35 cellular contexts compared by ENCODE assay signal in genomic region chr20:12095224-12095623, GRCh38.
"Had no signal": no experiment of that assay in that cellular context is flagged by ENCODE, and none has a peak within 500 bp of the region (broad histone marks: within the 10 kb centered on the region; RNA-seq: fewer than 3 reads in every experiment).

No MANE protein-coding gene starts in this region.

- H3K4me1 Mint-ChIP-seq: activated naive CD4-positive, alpha-beta T cell treated with anti-CD3 and anti-CD28 coated beads, Interleukin-2, amount 10 ng/mL, durations not matched to agents 7 days and 5 days; activated naive CD4-positive, alpha-beta T cell treated with anti-CD3 and anti-CD28 coated beads, Interleukin-2, amount 50 U/mL, for 24 hours; activated naive CD8-positive, alpha-beta T cell treated with anti-CD3 and anti-CD28 coated beads for 36 hours; activated naive CD8-positive, alpha-beta T cell treated with anti-CD3 and anti-CD28 coated beads, Interleukin-2, amount 10 ng/mL, durations not matched to agents 7 days and 5 days; activated naive CD8-positive, alpha-beta T cell treated with anti-CD3 and anti-CD28 coated beads, Interleukin-2, amount 50 U/mL, for 24 hours; activated T-helper 17 cell treated with anti-CD3 and anti-CD28 coated beads, Interleukin-2, amount 50 U/mL, for 72 hours; central memory CD8-positive, alpha-beta T cell had no signal

- H3K27me3 ChIP-seq: adrenal gland, ascending aorta, body of pancreas, brain microvascular endothelial cell, breast epithelium, cardiac muscle cell had no signal

- H3K4me3 ChIP-seq: adrenal gland, ascending aorta, body of pancreas, breast epithelium, cardiac muscle cell had no signal

- ATAC-seq: activated naive CD4-positive, alpha-beta T cell treated with anti-CD3 and anti-CD28 coated beads, Interleukin-2, amount 50 U/mL, for 72 hours; activated naive CD8-positive, alpha-beta T cell treated with anti-CD3 and anti-CD28 coated beads, Interleukin-2, amount 50 U/mL, for 24 hours; activated T-cell treated with anti-CD3 and anti-CD28 coated beads, Interleukin-2, amount 50 U/mL, for 72 hours; activated T-helper 17 cell treated with anti-CD3 and anti-CD28 coated beads, Interleukin-2, amount 50 U/mL, for 72 hours; body of pancreas had no signal

- DNase-seq: activated effector memory CD4-positive, alpha-beta T cell treated with anti-CD3 and anti-CD28 coated beads, Interleukin-2, amount 50 U/mL, for 16 hours; activated effector memory CD4-positive, alpha-beta T cell treated with Interleukin-2 at 50 U/mL for 16 hours; activated gamma-delta T cell; activated gamma-delta T cell treated with Interleukin-2 at 50 U/mL for 16 hours; activated naive CD4-positive, alpha-beta T cell; activated naive CD4-positive, alpha-beta T cell treated with anti-CD3 and anti-CD28 coated beads for 36 hours; activated naive CD4-positive, alpha-beta T cell treated with anti-CD3 and anti-CD28 coated beads, Interleukin-2, amount 10 ng/mL, durations not matched to agents 7 days and 5 days; activated naive CD4-positive, alpha-beta T cell treated with anti-CD3 and anti-CD28 coated beads, Interleukin-2, amount 50 U/mL, for 16 hours; activated naive CD4-positive, alpha-beta T cell treated with Interleukin-2 at 50 U/mL for 16 hours; activated naive CD8-positive, alpha-beta T cell treated with anti-CD3 and anti-CD28 coated beads for 36 hours; activated naive CD8-positive, alpha-beta T cell treated with anti-CD3 and anti-CD28 coated beads, Interleukin-2, amount 10 ng/mL, durations not matched to agents 7 days and 5 days; activated naive CD8-positive, alpha-beta T cell treated with anti-CD3 and anti-CD28 coated beads, Interleukin-2, amount 50 U/mL, for 24 hours; activated T-cell treated with anti-CD3 and anti-CD28 coated beads, Interleukin-2, amount 50 U/mL, for 1 hour; activated T-cell treated with anti-CD3 and anti-CD28 coated beads, Interleukin-2, amount 50 U/mL, for 24 hours; activated T-cell treated with anti-CD3 and anti-CD28 coated beads, Interleukin-2, amount 50 U/mL, for 48 hours; activated T-cell treated with anti-CD3 and anti-CD28 coated beads, Interleukin-2, amount 50 U/mL, for 72 hours; adrenal gland; amniotic stem cell; amygdala; anterior cingulate cortex; aorta; body of pancreas; brain microvascular endothelial cell; central memory CD4-positive, alpha-beta T cell; cerebellar nuclear complex had no signal

- H3K27ac ChIP-seq: adrenal gland, ascending aorta, brain microvascular endothelial cell, breast epithelium, cardiac muscle cell had no signal

- H3K9me3 Mint-ChIP-seq: activated naive CD4-positive, alpha-beta T cell treated with anti-CD3 and anti-CD28 coated beads for 36 hours; activated naive CD8-positive, alpha-beta T cell treated with anti-CD3 and anti-CD28 coated beads for 36 hours; activated T-helper 1 cell treated with anti-CD3 and anti-CD28 coated beads, Interleukin-12 subunit alpha, Interleukin-12 subunit beta, Interleukin-2, Interleukin-4 antibody, amounts not matched to agents 30 ng/mL and 10 ng/mL and 1 ng/mL, durations not matched to agents 14 hours and 24 hours and 36 hours; brain had no signal

- H3K4me1 ChIP-seq: adrenal gland, ascending aorta, breast epithelium had no signal

- H3K27me3 Mint-ChIP-seq: activated naive CD4-positive, alpha-beta T cell treated with anti-CD3 and anti-CD28 coated beads, Interleukin-2, amount 10 ng/mL, durations not matched to agents 7 days and 5 days; activated naive CD4-positive, alpha-beta T cell treated with anti-CD3 and anti-CD28 coated beads, Interleukin-2, amount 50 U/mL, for 24 hours; activated naive CD8-positive, alpha-beta T cell treated with anti-CD3 and anti-CD28 coated beads for 36 hours; activated naive CD8-positive, alpha-beta T cell treated with anti-CD3 and anti-CD28 coated beads, Interleukin-2, amount 10 ng/mL, durations not matched to agents 7 days and 5 days; activated naive CD8-positive, alpha-beta T cell treated with anti-CD3 and anti-CD28 coated beads, Interleukin-2, amount 50 U/mL, for 24 hours; activated T-cell treated with anti-CD3 and anti-CD28 coated beads, Interleukin-2, amount 50 U/mL, for 24 hours; activated T-helper 17 cell treated with anti-CD3 and anti-CD28 coated beads, Interleukin-2, amount 50 U/mL, for 72 hours; central memory CD8-positive, alpha-beta T cell had no signal

- H3K4me3 Mint-ChIP-seq: activated naive CD4-positive, alpha-beta T cell treated with anti-CD3 and anti-CD28 coated beads for 36 hours; activated naive CD4-positive, alpha-beta T cell treated with anti-CD3 and anti-CD28 coated beads, Interleukin-2, amount 10 ng/mL, durations not matched to agents 7 days and 5 days; activated naive CD4-positive, alpha-beta T cell treated with anti-CD3 and anti-CD28 coated beads, Interleukin-2, amount 50 U/mL, for 24 hours; activated naive CD8-positive, alpha-beta T cell; activated naive CD8-positive, alpha-beta T cell treated with anti-CD3 and anti-CD28 coated beads for 36 hours; activated naive CD8-positive, alpha-beta T cell treated with anti-CD3 and anti-CD28 coated beads, Interleukin-2, amount 10 ng/mL, durations not matched to agents 7 days and 5 days; activated naive CD8-positive, alpha-beta T cell treated with anti-CD3 and anti-CD28 coated beads, Interleukin-2, amount 50 U/mL, for 24 hours; activated T-cell treated with anti-CD3 and anti-CD28 coated beads, Interleukin-2, amount 50 U/mL, for 24 hours; activated T-cell treated with anti-CD3 and anti-CD28 coated beads, Interleukin-2, amount 50 U/mL, for 72 hours; activated T-helper 1 cell treated with anti-CD3 and anti-CD28 coated beads, Interleukin-12 subunit alpha, Interleukin-12 subunit beta, Interleukin-2, Interleukin-4 antibody, amounts not matched to agents 30 ng/mL and 10 ng/mL and 1 ng/mL, durations not matched to agents 14 hours and 24 hours and 36 hours; activated T-helper 17 cell treated with anti-CD3 and anti-CD28 coated beads, Interleukin-2, amount 50 U/mL, for 72 hours; brain; central memory CD8-positive, alpha-beta T cell had no signal

- H3K36me3 Mint-ChIP-seq: activated naive CD4-positive, alpha-beta T cell treated with anti-CD3 and anti-CD28 coated beads, Interleukin-2, amount 10 ng/mL, durations not matched to agents 7 days and 5 days; activated naive CD4-positive, alpha-beta T cell treated with anti-CD3 and anti-CD28 coated beads, Interleukin-2, amount 50 U/mL, for 24 hours; activated naive CD4-positive, alpha-beta T cell treated with anti-CD3 and anti-CD28 coated beads, Interleukin-2, amount 50 U/mL, for 72 hours; activated naive CD8-positive, alpha-beta T cell; activated naive CD8-positive, alpha-beta T cell treated with anti-CD3 and anti-CD28 coated beads for 36 hours; activated naive CD8-positive, alpha-beta T cell treated with anti-CD3 and anti-CD28 coated beads, Interleukin-2, amount 10 ng/mL, durations not matched to agents 7 days and 5 days; brain had no signal

- H3K9me3 ChIP-seq: adrenal gland, ascending aorta, body of pancreas, breast epithelium had no signal

- H3K36me3 ChIP-seq: adrenal gland, ascending aorta, brain microvascular endothelial cell, breast epithelium, cardiac muscle cell had no signal
